In genomic region chr13:21676611-21677021, GRCh38 we compare ENCODE assay signal across 9 cellular contexts. TPM values are rescaled to one million over a fixed set of nuclear protein-coding genes. Genes with fewer than 3 reads are reported as not detected.
DNase-seq lines count a peak whose midpoint lies in the region; TF ChIP-seq lines count a peak whose summit lies in the region.
"Had no signal": no experiment of that assay in that cellular context is flagged by ENCODE, and none has a peak within 500 bp of the region (broad histone marks: within the 10 kb centered on the region; RNA-seq: fewer than 3 reads in every experiment).

No MANE protein-coding gene starts in this region.

- TF ChIP-seq CTCF in NB4 (IDR thresholded peaks at IDR 0.05; ENCODE audit: low read depth, low read length) (peak; percentile 25), chondrocyte (IDR thresholded peaks at IDR 0.05) (peak; percentile 46), spleen (IDR thresholded peaks at IDR 0.05 in 8 of 11, conservative IDR thresholded peaks at IDR 0.05 in 3 of 11) (no peak)

- peaks cover 24% of the 10 kb centered on the region for H3K4me1 Mint-ChIP-seq in chondrocyte (ENCODE audit: low read depth)

- no peak overlapping the region for H3K27ac Mint-ChIP-seq in chondrocyte (ENCODE audit: unreplicated experiment)

- H3K27me3 Mint-ChIP-seq in chondrocyte (ENCODE audit: low read depth) = peaks cover 51% of the 10 kb centered on the region

- intact Hi-C loops in spleen (cut with DNase I; ENCODE audit: low total_unique reads) = no loop called here

- TF ChIP-seq POLR2A in NB4 (IDR thresholded peaks at IDR 0.05; ENCODE audit: extremely low read depth, insufficient read length) = no peak
- TF ChIP-seq POLR2A in spleen (IDR thresholded peaks at IDR 0.05) = no peak

- H3K4me3 ChIP-seq in NB4 (ENCODE audit: low read depth, low read length) (no peak overlapping the region), spleen (no peak overlapping the region)

- WGBS in spleen, 5 donors = 39 to 51% (median 45%) methylated on average over 5 to 6 of the region's 6 CpGs

- peak; percentile 27 for DNase-seq in activated CD4-positive, alpha-beta T cell treated with anti-CD3 and anti-CD28 coated beads for 48 hours
- DNase-seq in activated CD4-positive, alpha-beta T cell treated with anti-CD3 and anti-CD28 coated beads for 1 hour = no peak
- DNase-seq in NB4 (ENCODE audit: low read depth) (peak; percentile 39), chondrocyte (ENCODE audit: low spot score) (no peak), retina (peak; percentile 75), T-helper 2 cell (no peak), spleen (no peak), activated gamma-delta T cell treated with Interleukin-2 at 50 U/mL for 16 hours (no peak)

- H3K9me3 Mint-ChIP-seq in chondrocyte (ENCODE audit: low read depth) = no peaks in the 10 kb centered on the region

- no peaks in the 10 kb centered on the region for H3K36me3 ChIP-seq in spleen

- no peaks in the 10 kb centered on the region for H3K36me3 Mint-ChIP-seq in chondrocyte (ENCODE audit: low read depth)

- no peak overlapping the region for H3K4me3 Mint-ChIP-seq in chondrocyte (ENCODE audit: unreplicated experiment)

- H3K4me1 ChIP-seq in spleen = peaks cover 21 to 42% (median 39%) of the 10 kb centered on the region in 6 donors

- H3K9me3 ChIP-seq in spleen = no peaks in the 10 kb centered on the region

- peaks cover 0 to 82% (median 58%) of the 10 kb centered on the region in 7 donors for H3K27me3 ChIP-seq in spleen (replicated peaks in 1 of 7)

- H3K27ac ChIP-seq in spleen = no peak overlapping the region

RNA-seq across cellular contexts. Expression of gene FGF9, which starts 5.7 kb away (rescaled TPM):
- 0.90 to 1.1 TPM (median 1.0 TPM) in 3 replicates for total RNA-seq in chondrocyte
- total RNA-seq in spleen = under 1 TPM in 3 of 7 donors, not detected in 4; 0.23 to 0.26 (median 0.25) TPM
- under 1 TPM; 0.06 to 0.11 (median 0.06) TPM for polyA plus RNA-seq in spleen
- polyA plus RNA-seq: liver had no signal

Comparison
In these comparisons a context has a peak if more than half of its experiments do, and no peak if none do; other contexts are left out.
1. DNase-seq: peak in activated CD4-positive, alpha-beta T cell treated with anti-CD3 and anti-CD28 coated beads for 48 hours (single experiment), NB4 (single experiment) and retina (single experiment); none in activated CD4-positive, alpha-beta T cell treated with anti-CD3 and anti-CD28 coated beads for 1 hour (single experiment), chondrocyte (single experiment), T-helper 2 cell (0 of 5), spleen (single experiment) and activated gamma-delta T cell treated with Interleukin-2 at 50 U/mL for 16 hours (single experiment).
2. CTCF ChIP-seq: peak in NB4 (single experiment) and chondrocyte (single experiment); none in spleen (0 of 11).